In genomic region chr17:14813649-14814048, GRCh38 we compare ENCODE assay signal across 9 cellular contexts.
DNase-seq lines count a peak whose midpoint lies in the region; ATAC-seq and TF ChIP-seq lines count a peak whose summit lies in the region.
"Had no signal": no experiment of that assay in that cellular context is flagged by ENCODE, and none has a peak within 500 bp of the region (broad histone marks: within the 10 kb centered on the region; RNA-seq: fewer than 3 reads in every experiment).

No MANE protein-coding gene starts in this region.

- no peaks in the 10 kb centered on the region for H3K27me3 Mint-ChIP-seq in endothelial cell (ENCODE audit: unreplicated experiment)

- no peak overlapping the region for H3K4me3 Mint-ChIP-seq in endothelial cell (ENCODE audit: unreplicated experiment)
- H3K4me3 Mint-ChIP-seq in stimulated activated effector memory CD8-positive, alpha-beta T cell treated with anti-CD3 and anti-CD28 coated beads, Interleukin-12 subunit alpha, Interleukin-12 subunit beta, amount 100 ng/mL, for 72 hours: no peak overlapping the region

- ATAC-seq in Right ventricle myocardium superior (ENCODE audit: poor library complexity): no peak
- no peak for ATAC-seq in Right ventricle myocardium inferior
- peak; percentile 22 for ATAC-seq in stimulated activated effector memory CD8-positive, alpha-beta T cell treated with anti-CD3 and anti-CD28 coated beads, Interleukin-12 subunit alpha, Interleukin-12 subunit beta, amount 100 ng/mL, for 72 hours
- no peak for ATAC-seq in GM18873 (IDR thresholded peaks at IDR 0.05; ENCODE audit: low FRiP score, unreplicated experiment)

- H3K9me3 Mint-ChIP-seq in endothelial cell (ENCODE audit: unreplicated experiment): no peaks in the 10 kb centered on the region
- no peaks in the 10 kb centered on the region for H3K9me3 Mint-ChIP-seq in stimulated activated effector memory CD8-positive, alpha-beta T cell treated with anti-CD3 and anti-CD28 coated beads, Interleukin-12 subunit alpha, Interleukin-12 subunit beta, amount 100 ng/mL, for 72 hours

- H3K36me3 ChIP-seq in MM.1S (replicated peaks; ENCODE audit: insufficient read depth, low read length): no peaks in the 10 kb centered on the region

- H3K4me3 ChIP-seq in MM.1S (ENCODE audit: low read length): no peak overlapping the region

- H3K79me2 ChIP-seq in MM.1S (ENCODE audit: low read length): no peaks in the 10 kb centered on the region

- H3K9me2 ChIP-seq in MM.1S (replicated peaks; ENCODE audit: insufficient read depth, low read length): no peaks in the 10 kb centered on the region

- no peaks in the 10 kb centered on the region for H4K20me1 ChIP-seq in MM.1S (ENCODE audit: insufficient read depth, low read length)

- TF ChIP-seq CTCF in endothelial cell (IDR thresholded peaks at IDR 0.05; ENCODE audit: unreplicated experiment) (peak; percentile 76), MM.1S (IDR thresholded peaks at IDR 0.05; ENCODE audit: low read length) (no peak)

- H3K27me3 ChIP-seq in MM.1S (replicated peaks; ENCODE audit: insufficient read depth, low read length): no peaks in the 10 kb centered on the region

- H3K4me2 ChIP-seq in MM.1S (ENCODE audit: low read depth, low read length): no peak overlapping the region

- no peaks in the 10 kb centered on the region for H3K9me3 ChIP-seq in MM.1S (replicated peaks; ENCODE audit: insufficient read depth, low read length)

- no peak overlapping the region for H3K9ac ChIP-seq in MM.1S (ENCODE audit: low read length)

- no peaks in the 10 kb centered on the region for H3K4me1 Mint-ChIP-seq in endothelial cell (ENCODE audit: unreplicated experiment)
- H3K4me1 Mint-ChIP-seq in stimulated activated effector memory CD8-positive, alpha-beta T cell treated with anti-CD3 and anti-CD28 coated beads, Interleukin-12 subunit alpha, Interleukin-12 subunit beta, amount 100 ng/mL, for 72 hours: peaks cover 7% of the 10 kb centered on the region

- DNase-seq in Right ventricle myocardium superior (peak; percentile 44), Right ventricle myocardium inferior (ENCODE audit: missing footprints) (no peak), NCI-H82 (lab: John Stamatoyannopoulos, UW) (peak; percentile 71), endothelial cell (ENCODE audit: low spot score) (peak; percentile 62), COR-L47 (lab: John Stamatoyannopoulos, UW) (no peak), MM.1S (no peak)
- peak in 1 of 2 donors; percentile 3 for DNase-seq in stimulated activated effector memory CD8-positive, alpha-beta T cell treated with anti-CD3 and anti-CD28 coated beads, Interleukin-12 subunit alpha, Interleukin-12 subunit beta, amount 100 ng/mL, for 72 hours (ENCODE audit: low spot score in 2 of 2)
- DNase-seq: NCI-H345 had no signal

- intact Hi-C loops in Right ventricle myocardium superior (cut with DNase I): no loop called here
- intact Hi-C loops in Right ventricle myocardium inferior (cut with DNase I): no loop called here

- no peak overlapping the region for H3K27ac Mint-ChIP-seq in endothelial cell (ENCODE audit: unreplicated experiment)
- no peak overlapping the region for H3K27ac Mint-ChIP-seq in stimulated activated effector memory CD8-positive, alpha-beta T cell treated with anti-CD3 and anti-CD28 coated beads, Interleukin-12 subunit alpha, Interleukin-12 subunit beta, amount 100 ng/mL, for 72 hours

- no peaks in the 10 kb centered on the region for H3K4me1 ChIP-seq in MM.1S (ENCODE audit: low read length)

- H2AFZ ChIP-seq in MM.1S (ENCODE audit: low read length): no peak overlapping the region

- no peaks in the 10 kb centered on the region for H3F3A ChIP-seq in MM.1S (ENCODE audit: insufficient read depth, low read length)

- H3K36me3 Mint-ChIP-seq in endothelial cell (ENCODE audit: low read depth, unreplicated experiment): no peaks in the 10 kb centered on the region
- H3K36me3 Mint-ChIP-seq in stimulated activated effector memory CD8-positive, alpha-beta T cell treated with anti-CD3 and anti-CD28 coated beads, Interleukin-12 subunit alpha, Interleukin-12 subunit beta, amount 100 ng/mL, for 72 hours: no peaks in the 10 kb centered on the region

- no peak overlapping the region for H3K27ac ChIP-seq in MM.1S (ENCODE audit: low read length)

Comparison
In these comparisons a context has a peak if more than half of its experiments do, and no peak if none do; other contexts are left out.
1. DNase-seq: peak in Right ventricle myocardium superior (single experiment), NCI-H82 (single experiment) and endothelial cell (single experiment); none in Right ventricle myocardium inferior (single experiment), COR-L47 (single experiment) and MM.1S (single experiment).